ENCODE assay signal across 16 cellular contexts in genomic region chr1:66556161-66556611, GRCh38. TPM values are rescaled to one million over a fixed set of nuclear protein-coding genes. Genes with fewer than 3 reads are reported as not detected.
A peak's percentile ranks its signal among the peaks of the same experiment; 100 is the strongest.
DNase-seq lines count a peak whose midpoint lies in the region; ATAC-seq and TF ChIP-seq lines count a peak whose summit lies in the region.
"Had no signal": no experiment of that assay in that cellular context is flagged by ENCODE, and none has a peak within 500 bp of the region (broad histone marks: within the 10 kb centered on the region; RNA-seq: fewer than 3 reads in every experiment).

No MANE protein-coding gene starts in this region.

- POLR2A ChIA-PET in RWPE1 (lab: Yijun Ruan, JAX; ENCODE audit: low non-redundant PET) = no interaction called here

- TF ChIP-seq CTCF in left ventricle myocardium inferior (IDR thresholded peaks at IDR 0.05; ENCODE audit: borderline replicate concordance) = no peak
- TF ChIP-seq CTCF in RWPE1 (conservative IDR thresholded peaks at IDR 0.05; ENCODE audit: low read depth) = no peak
- TF ChIP-seq CTCF in thyroid gland (IDR thresholded peaks at IDR 0.05) = no peak

- H3K4me1 ChIP-seq in left ventricle myocardium inferior = peaks cover 22% of the 10 kb centered on the region
- H3K4me1 ChIP-seq in thyroid gland = peaks cover 26% of the 10 kb centered on the region in 2 donors

- H3K27me3 ChIP-seq in left ventricle myocardium inferior (ENCODE audit: low read depth) (no peaks in the 10 kb centered on the region), thyroid gland (no peaks in the 10 kb centered on the region)
- H3K27me3 ChIP-seq: brain microvascular endothelial cell had no signal

- H3K4me3 ChIP-seq in left ventricle myocardium inferior = no peak overlapping the region
- H3K4me3 ChIP-seq in thyroid gland (replicated peaks in 1 of 3) = no peak overlapping the region

- intact Hi-C loops in left ventricle myocardium superior (cut with micrococcal nuclease) = no loop called here
- intact Hi-C loops in left ventricle myocardium inferior (cut with micrococcal nuclease) = no loop called here
- intact Hi-C loops in head of caudate nucleus (cut with DNase I) = no loop called here
- intact Hi-C loops in thyroid gland (cut with DNase I) = no loop called here

- no peaks in the 10 kb centered on the region for H3K36me3 ChIP-seq in left ventricle myocardium inferior
- H3K36me3 ChIP-seq in thyroid gland = no peaks in the 10 kb centered on the region

- WGBS in thyroid gland, 2 donors = 37 to 41% methylated on average over 7 of the region's 7 CpGs

- H3K27ac ChIP-seq in left ventricle myocardium inferior (replicated peaks) (no peak overlapping the region), RWPE1 (peak overlapping the region; percentile 35; the same call in 1 of the 2 replicates), thyroid gland (peak overlapping the region in 2 of 3 donors; percentile 34 to 38)
- H3K27ac ChIP-seq: brain microvascular endothelial cell had no signal

- ATAC-seq in left ventricle myocardium superior (peak; percentile 71), GM21825 (IDR thresholded peaks at IDR 0.05; ENCODE audit: unreplicated experiment) (no peak), GM21717 (IDR thresholded peaks at IDR 0.05; ENCODE audit: unreplicated experiment) (no peak), GM21737 (IDR thresholded peaks at IDR 0.05; ENCODE audit: unreplicated experiment) (no peak)
- ATAC-seq: naive thymus-derived CD8-positive, alpha-beta T cell had no signal

- CTCF ChIA-PET in RWPE1 (lab: Yijun Ruan, JAX) = interaction anchor here (0.6 kb wide), 1 partner anchor 248 kb away, joined by 3 read pairs; no protein-coding TSS in a partner anchor

- H3K9me3 ChIP-seq in left ventricle myocardium inferior (replicated peaks) = no peaks in the 10 kb centered on the region
- no peaks in the 10 kb centered on the region for H3K9me3 ChIP-seq in thyroid gland

- DNase-seq in left ventricle myocardium superior (no peak), left ventricle myocardium inferior (no peak), RWPE1 (ENCODE audit: low spot score) (no peak), head of caudate nucleus (peak in 23 of 42 donors; percentile 1 to 77 (median 41)), thyroid gland (peak in 1 of 2 donors; percentile 16)
- DNase-seq: ACHN; activated CD4-positive, CD25-positive, alpha-beta regulatory T cell treated with anti-CD3 and anti-CD28 coated beads, Interleukin-2, amount 50 U/mL, for 72 hours; activated CD8-positive, alpha-beta memory T cell treated with anti-CD3 and anti-CD28 coated beads, Interleukin-2, amount 50 U/mL, for 48 hours; brain microvascular endothelial cell; naive thymus-derived CD8-positive, alpha-beta T cell; retina; SHP77 had no signal

- no peak for TF ChIP-seq POLR2A in thyroid gland (IDR thresholded peaks at IDR 0.05)

RNA-seq across cellular contexts. Expression of gene SGIP1, which starts 22.2 kb away (rescaled TPM):
- total RNA-seq in left ventricle myocardium superior (2.9 TPM), left ventricle myocardium inferior (9.0 TPM), thyroid gland (10 to 100 TPM; 18.7 to 25.6 (median 22.4) TPM)
- total RNA-seq: naive thymus-derived CD8-positive, alpha-beta T cell; T-helper 2 cell treated with Interferon-gamma antibody and Interleukin-4, amounts not matched to agents 100 ng/mL and 5 ng/mL, for 36 hours had no signal

Comparison
In these comparisons a context has a peak if more than half of its experiments do, and no peak if none do; other contexts are left out.
1. DNase-seq: peak in head of caudate nucleus (23 of 42); none in left ventricle myocardium superior (single experiment), left ventricle myocardium inferior (single experiment) and RWPE1 (single experiment).